In genomic region chr22:36816635-36817428, GRCh38 we compare ENCODE assay signal across 8 cellular contexts. TPM values are rescaled to one million over a fixed set of nuclear protein-coding genes. Genes with fewer than 3 reads are reported as not detected.
DNase-seq lines count a peak whose midpoint lies in the region; ATAC-seq, FAIRE-seq and TF ChIP-seq lines count a peak whose summit lies in the region.

Gene PVALB (minus strand): TSS chr22:36817035. CDS start chr22:36817005, 30 bp downstream.

- H3K4ac ChIP-seq in H1 (replicated peaks; ENCODE audit: insufficient read length, low read depth, low read length) = peak within 1 kb of the TSS; percentile 74

- H3K14ac ChIP-seq in H1 (ENCODE audit: insufficient read length) = no peak within 1 kb of the TSS

- H3K23ac ChIP-seq in H1 (ENCODE audit: insufficient read length) = no peak within 1 kb of the TSS

- H3K4me3 ChIP-seq in BLaER1 treated with 17β-estradiol and CSF1 and Interleukin-3, amounts not matched to agents 10 nM and 100 nM = peak within 1 kb of the TSS; percentile 14 to 56 (median 44); a peak in 18 of 20 replicates
- H3K4me3 ChIP-seq in H1 (ENCODE audit: extremely low read depth in 1 of 4, insufficient read depth in 2 of 4, low read depth in 3 of 4, low read length in 4 of 4) = peak within 1 kb of the TSS; percentile 39 to 69 (median 59)
- no peak within 1 kb of the TSS for H3K4me3 ChIP-seq in naive thymus-derived CD4-positive, alpha-beta T cell (ENCODE audit: low read length)

- peaks cover 17 to 43% (median 31%) of the 10 kb centered on the region in 10 experiments for H3K4me1 ChIP-seq in BLaER1 treated with 17β-estradiol and CSF1 and Interleukin-3, amounts not matched to agents 10 nM and 100 nM
- peaks cover 0 to 14% (median 9%) of the 10 kb centered on the region in 4 experiments; a peak in 6 of 7 replicates for H3K4me1 ChIP-seq in H1 (replicated peaks in 1 of 4; ENCODE audit: control insufficient read depth in 3 of 4, insufficient read depth in 4 of 4, low read length in 3 of 4)
- peaks cover 0 to 5% of the 10 kb centered on the region in 2 donors for H3K4me1 ChIP-seq in naive thymus-derived CD4-positive, alpha-beta T cell (ENCODE audit: control insufficient read depth in 2 of 2, insufficient read depth in 2 of 2, low read length in 2 of 2)

- no peaks in the 10 kb centered on the region for H3K79me1 ChIP-seq in H1 (ENCODE audit: low read depth, low read length)

- H3K27me3 Mint-ChIP-seq in naive thymus-derived CD4-positive, alpha-beta T cell = peaks cover 55 to 86% (median 57%) of the 10 kb centered on the region in 5 donors

- H3K4me2 ChIP-seq in BLaER1 treated with 17β-estradiol and CSF1 and Interleukin-3, amounts not matched to agents 10 nM and 100 nM = peak within 1 kb of the TSS; percentile 52 to 96 (median 79)
- H3K4me2 ChIP-seq in H1 (ENCODE audit: insufficient read depth in 1 of 2, low read depth in 2 of 2, low read length in 2 of 2) = peak within 1 kb of the TSS; percentile 70 to 89

- peaks cover 11% of the 10 kb centered on the region for H3K23me2 ChIP-seq in H1 (ENCODE audit: low read depth, low read length)

- H4K91ac ChIP-seq in H1 (replicated peaks; ENCODE audit: insufficient read length, low read length) = peak within 1 kb of the TSS; percentile 17

- H2BK20ac ChIP-seq in H1 (ENCODE audit: low read length) = peak within 1 kb of the TSS; percentile 28

- TF ChIP-seq RAD21 in H1 (IDR thresholded peaks at IDR 0.05 in 1 of 2, conservative IDR thresholded peaks at IDR 0.05 in 1 of 2; ENCODE audit: low read depth in 2 of 2, low read length in 2 of 2) = no peak

- TF ChIP-seq CTCF in H1 (IDR thresholded peaks at IDR 0.05; ENCODE audit: control extremely low read depth in 1 of 3, insufficient read depth in 1 of 3, low read depth in 1 of 3, low read length in 3 of 3) (no peak), GM10266 (IDR thresholded peaks at IDR 0.05; ENCODE audit: control insufficient read depth, insufficient read depth, low read depth, missing control alignments) (no peak)

- H2BK120ac ChIP-seq in H1 (replicated peaks; ENCODE audit: low read depth, low read length) = no peak within 1 kb of the TSS

- FAIRE-seq in H1 (lab: Jason Lieb, UNC) = no peak

- H2BK15ac ChIP-seq in H1 (ENCODE audit: low read length) = 0 out of 2 replicates have a peak within 1 kb of the TSS, but pooled peaks have one; percentile 18

- peak within 1 kb of the TSS; percentile 79; the same call in 1 of the 2 replicates for H2AK5ac ChIP-seq in H1 (ENCODE audit: low read depth, low read length)

- no peak within 1 kb of the TSS for H4K5ac ChIP-seq in H1 (ENCODE audit: insufficient read length, low read depth, low read length)

- peak within 1 kb of the TSS in 9 of 10 donors; percentile 25 to 79 (median 47) for H3K4me3 Mint-ChIP-seq in naive thymus-derived CD4-positive, alpha-beta T cell

- TF ChIP-seq POLR2A in H1 (IDR thresholded peaks at IDR 0.05; ENCODE audit: control extremely low read depth in 1 of 2, low read depth in 2 of 2, low read length in 2 of 2) = no peak

- CTCF ChIA-PET in H1 (lab: Charles Lee; ENCODE audit: partially characterized antibody) = interaction anchor here (0.7 to 1.4 kb wide), 3 partner anchors 9 to 43 kb away, joined by 3 to 4 read pairs (median 4); no protein-coding TSS in a partner anchor
- CTCF ChIA-PET in naive thymus-derived CD4-positive, alpha-beta T cell (lab: Charles Lee) = no interaction called here

- peak within 1 kb of the TSS; percentile 57 for H4K8ac ChIP-seq in H1 (ENCODE audit: extremely low read depth, insufficient read depth, low read length)

- peaks cover 2 to 15% (median 6%) of the 10 kb centered on the region in 7 donors for H3K4me1 Mint-ChIP-seq in naive thymus-derived CD4-positive, alpha-beta T cell

- no peaks in the 10 kb centered on the region for H3K36me3 Mint-ChIP-seq in naive thymus-derived CD4-positive, alpha-beta T cell

- DNase-seq in NCI-H1105 (lab: John Stamatoyannopoulos, UW) = peak; percentile 40
- peak in 1 of 2 experiments; percentile 65 for DNase-seq in H1 (ENCODE audit: low read depth in 1 of 2, low spot score in 2 of 2)
- DNase-seq in naive thymus-derived CD4-positive, alpha-beta T cell = peak in 3 of 9 donors; percentile 7 to 30 (median 10)
- DNase-seq in GM10266 (ENCODE audit: extremely low spot score) = no peak
- no peak for DNase-seq in NCI-H510A (lab: John Stamatoyannopoulos, UW)

- H2BK12ac ChIP-seq in H1 (ENCODE audit: low read depth, low read length) = peak within 1 kb of the TSS; percentile 60; the same call in 1 of the 2 replicates

- H3K27ac Mint-ChIP-seq in naive thymus-derived CD4-positive, alpha-beta T cell = no peak within 1 kb of the TSS

- ATAC-seq in naive thymus-derived CD4-positive, alpha-beta T cell = peak; percentile 45
- ATAC-seq in HG03159 (IDR thresholded peaks at IDR 0.05; ENCODE audit: unreplicated experiment) (no peak), HG02763 (IDR thresholded peaks at IDR 0.05; ENCODE audit: unreplicated experiment) (no peak)

- H3K9me3 ChIP-seq in BLaER1 treated with 17β-estradiol and CSF1 and Interleukin-3, amounts not matched to agents 10 nM and 100 nM (replicated peaks in 1 of 11) = no peaks in the 10 kb centered on the region
- H3K9me3 ChIP-seq in H1 (ENCODE audit: insufficient read depth in 2 of 2, low read depth in 1 of 2, low read length in 1 of 2) = no peaks in the 10 kb centered on the region
- H3K9me3 ChIP-seq in naive thymus-derived CD4-positive, alpha-beta T cell (ENCODE audit: control insufficient read depth in 2 of 3, low read length in 3 of 3) = no peaks in the 10 kb centered on the region

- H3K27ac ChIP-seq in BLaER1 treated with 17β-estradiol and CSF1 and Interleukin-3, amounts not matched to agents 10 nM and 100 nM = no peak within 1 kb of the TSS
- H3K27ac ChIP-seq in H1 (ENCODE audit: low read depth, low read length) = no peak within 1 kb of the TSS
- H3K27ac ChIP-seq in naive thymus-derived CD4-positive, alpha-beta T cell (ENCODE audit: low read depth, low read length) = no peak within 1 kb of the TSS

- peaks cover 59 to 91% (median 81%) of the 10 kb centered on the region in 11 experiments for H3K27me3 ChIP-seq in BLaER1 treated with 17β-estradiol and CSF1 and Interleukin-3, amounts not matched to agents 10 nM and 100 nM
- H3K27me3 ChIP-seq in H1 (replicated peaks in 1 of 4; ENCODE audit: control insufficient read depth in 3 of 4, extremely low read depth in 1 of 4, insufficient read depth in 3 of 4, low read length in 3 of 4) = peaks cover 21 to 53% (median 40%) of the 10 kb centered on the region in 4 experiments
- peaks cover 4 to 15% of the 10 kb centered on the region in 2 donors for H3K27me3 ChIP-seq in naive thymus-derived CD4-positive, alpha-beta T cell (ENCODE audit: control insufficient read depth in 2 of 2, insufficient read depth in 2 of 2, low read length in 2 of 2)

- peak within 1 kb of the TSS; percentile 66; the same call in 1 of the 2 replicates for H3K18ac ChIP-seq in H1 (ENCODE audit: extremely low read depth, low read length)

- H3K9me3 Mint-ChIP-seq in naive thymus-derived CD4-positive, alpha-beta T cell = peaks cover 0 to 2% (median 0%) of the 10 kb centered on the region in 11 donors

- H3K79me2 ChIP-seq in H1 (ENCODE audit: control insufficient read depth in 1 of 2, insufficient read depth in 2 of 2, low read length in 2 of 2) = no peaks in the 10 kb centered on the region

- intact Hi-C loops in naive thymus-derived CD4-positive, alpha-beta T cell (cut with micrococcal nuclease) = no loop called here

- H3K9ac ChIP-seq in BLaER1 treated with 17β-estradiol and CSF1 and Interleukin-3, amounts not matched to agents 10 nM and 100 nM = peak within 1 kb of the TSS in 6 of 11 experiments; percentile 3 to 35 (median 23); a peak in 4 of 22 replicates
- H3K9ac ChIP-seq in H1 (replicated peaks in 1 of 4; ENCODE audit: extremely low read depth in 1 of 4, low read depth in 3 of 4, low read length in 3 of 4) = no peak within 1 kb of the TSS; a peak in 1 of 7 replicates

- 6% methylated on average over 64 of the region's 74 CpGs; no CpG with 5 or more reads in 1 of the 2 experiments for WGBS in H1 (ENCODE audit: extremely low coverage in 1 of 2, insufficient coverage in 1 of 2, insufficient read length in 1 of 2, insufficient replicate concordance in 2 of 2, low coverage in 1 of 2, low lambda C conversion rate in 2 of 2, missing lambda C conversion rate in 1 of 2), 2 experiments

- no peak within 1 kb of the TSS for H2BK5ac ChIP-seq in H1 (ENCODE audit: low read depth, low read length)

- H3K56ac ChIP-seq in H1 (replicated peaks; ENCODE audit: insufficient read length, low read depth, low read length) = no peak within 1 kb of the TSS

- H3K36me3 ChIP-seq in BLaER1 treated with 17β-estradiol and CSF1 and Interleukin-3, amounts not matched to agents 10 nM and 100 nM = no peaks in the 10 kb centered on the region
- H3K36me3 ChIP-seq in H1 (ENCODE audit: control insufficient read depth in 2 of 4, insufficient read depth in 4 of 4, low read length in 3 of 4) = no peaks in the 10 kb centered on the region
- H3K36me3 ChIP-seq in naive thymus-derived CD4-positive, alpha-beta T cell (ENCODE audit: control insufficient read depth in 2 of 3, insufficient read depth in 3 of 3, low read length in 3 of 3) = no peaks in the 10 kb centered on the region

- peak within 1 kb of the TSS; percentile 24; the same call in 1 of the 2 replicates for H2AFZ ChIP-seq in H1 (ENCODE audit: low read length)

- POLR2A ChIA-PET in H1 (lab: Charles Lee; ENCODE audit: partially characterized antibody) = interaction anchor here (2.0 kb wide), 1 partner anchor 15 kb away, joined by 6 read pairs; no protein-coding TSS in a partner anchor
- POLR2A ChIA-PET in naive thymus-derived CD4-positive, alpha-beta T cell (lab: Charles Lee) = no interaction called here

- no peak for TF ChIP-seq EP300 in H1 (IDR thresholded peaks at IDR 0.05; ENCODE audit: borderline replicate concordance in 1 of 2, low read depth in 2 of 2, low read length in 2 of 2)

- H4K20me1 ChIP-seq in BLaER1 treated with 17β-estradiol and CSF1 and Interleukin-3, amounts not matched to agents 10 nM and 100 nM = peaks cover 0 to 63% (median 17%) of the 10 kb centered on the region in 11 experiments; a peak in 14 of 22 replicates
- no peaks in the 10 kb centered on the region for H4K20me1 ChIP-seq in H1 (replicated peaks in 1 of 2; ENCODE audit: control insufficient read depth in 1 of 2, insufficient read depth in 2 of 2, low read length in 2 of 2)

TF ChIP-seq in H1, 55 proteins besides CTCF, POLR2A, EP300 and RAD21 (continues in another document):
- no peak for TF ChIP-seq ASH2L (IDR thresholded peaks at IDR 0.05; ENCODE audit: low read length)
- TF ChIP-seq CHD2 (IDR thresholded peaks at IDR 0.05; ENCODE audit: low read length) = no peak

RNA-seq across cellular contexts. Expression of gene PVALB, which starts in this region (rescaled TPM):
- total RNA-seq in H1 (2021; fragmentation: NEBNext Ultra II Directional; extraction: Animal tissue kit (Norgen Biotek cat#: 25700)) = 1.7 and 3.2 TPM in 2 replicates
- 3.6 and 5.4 TPM in 2 replicates for polyA plus RNA-seq in H1 (2011; rRNA removed)
- 4.5 TPM for polyA plus RNA-seq in H1 (2011; cell fraction: cytosol; rRNA removed)
- polyA plus RNA-seq in H1 (2011; cell fraction: nucleus; rRNA removed) = 2.1 TPM
- 5.8 to 7.8 TPM (median 6.5 TPM) in 4 replicates for polyA plus RNA-seq in H1 (2012, experiment 1 of 2)
- 9.6 TPM for polyA plus RNA-seq in H1 (2012, experiment 2 of 2)
- 3.4 TPM for polyA plus RNA-seq in H1 (2013, experiment 1 of 2)
- polyA plus RNA-seq in H1 (2013, experiment 2 of 2) = 2.9 TPM
- polyA minus RNA-seq in H1 (2011; rRNA and poly(A)+ RNA removed) = 1.9 and 2.2 TPM in 2 replicates
- 3.2 TPM for polyA minus RNA-seq in H1 (2011; cell fraction: cytosol; rRNA and poly(A)+ RNA removed)
- polyA minus RNA-seq in H1 (2011; cell fraction: nucleus; rRNA and poly(A)+ RNA removed) = 1.4 TPM
- not detected for total RNA-seq in naive thymus-derived CD4-positive, alpha-beta T cell
- polyA plus RNA-seq in naive thymus-derived CD4-positive, alpha-beta T cell = not detected

Comparison
In these comparisons a context has a peak if more than half of its experiments do, and no peak if none do; other contexts are left out.
1. Peak in ATAC-seq in naive thymus-derived CD4-positive, alpha-beta T cell; RNA of the gene not detected or under 1 TPM.
2. H3K9ac ChIP-seq: peak in BLaER1 treated with 17β-estradiol and CSF1 and Interleukin-3, amounts not matched to agents 10 nM and 100 nM (6 of 11); none in H1 (0 of 4).